In the genomic region with DNA sequence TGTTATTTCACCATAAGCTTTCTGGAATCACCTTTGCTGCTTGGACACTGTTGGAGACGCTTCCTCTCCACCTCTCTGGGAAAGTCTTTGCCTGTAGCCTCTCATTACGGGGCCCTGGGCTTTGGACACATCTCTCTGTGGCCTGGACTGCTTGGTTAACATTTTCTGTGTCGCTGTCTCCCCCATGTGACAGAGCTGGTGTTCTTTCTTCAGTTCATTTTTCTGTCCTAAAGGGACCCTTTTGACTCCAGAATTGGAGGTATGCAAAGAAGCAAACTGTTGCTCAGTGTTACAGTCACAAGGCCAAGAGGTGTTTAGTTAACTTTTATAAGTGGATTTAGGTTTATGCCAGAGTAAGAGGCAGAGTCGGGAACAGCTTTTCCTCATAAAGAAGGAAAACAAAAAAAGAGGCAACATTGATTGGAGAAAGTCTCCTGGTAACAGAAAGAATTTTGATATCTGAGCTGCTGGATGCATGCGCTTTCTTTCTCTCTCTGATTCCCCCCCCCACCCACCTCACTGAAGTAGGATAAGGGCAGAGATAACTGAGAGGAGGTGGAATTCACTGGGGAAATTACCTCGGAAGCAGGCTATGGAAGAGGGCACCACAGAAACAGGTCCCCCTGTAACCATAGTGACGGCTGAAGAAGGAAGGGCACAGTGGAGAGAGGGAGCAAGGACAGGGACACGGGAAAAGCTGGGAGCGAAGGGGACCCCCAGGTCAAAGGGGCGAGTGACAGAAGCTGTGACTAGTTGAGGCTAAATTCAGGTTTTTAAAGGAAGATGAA, we compare ENCODE assay signal across 9 cellular contexts. TPM values are rescaled to one million over a fixed set of nuclear protein-coding genes. Genes with fewer than 3 reads are reported as not detected.
A peak's percentile ranks its signal among the peaks of the same experiment; 100 is the strongest.
DNase-seq lines count a peak whose midpoint lies in the region; ATAC-seq and TF ChIP-seq lines count a peak whose summit lies in the region.
"Had no signal": no experiment of that assay in that cellular context is flagged by ENCODE, and none has a peak within 500 bp of the region (broad histone marks: within the 10 kb centered on the region; RNA-seq: fewer than 3 reads in every experiment).

No MANE protein-coding gene starts in this region.

- peak overlapping the region; percentile 9 for H2BK5ac ChIP-seq in mesenchymal stem cell (ENCODE audit: low read depth, low read length, poor library complexity, severe bottlenecking)

- TF ChIP-seq CTCF in AG10803 (conservative IDR thresholded peaks at IDR 0.05; ENCODE audit: low read length) = peak; percentile 25; the same call in 1 of the 2 replicates
- 0 out of 2 replicates have a peak, but pooled peaks have one; percentile 25 for TF ChIP-seq CTCF in HEK293 (tag by site-specific recombination; IDR thresholded peaks at IDR 0.05)
- no peak for TF ChIP-seq CTCF in thyroid gland (IDR thresholded peaks at IDR 0.05)

- H3K4me3 ChIP-seq in AG10803 (ENCODE audit: low read length) = no peak overlapping the region
- no peak overlapping the region for H3K4me3 ChIP-seq in HEK293 (ENCODE audit: low read depth, low read length)
- H3K4me3 ChIP-seq in adipocyte (ENCODE audit: low read length) = no peak overlapping the region
- H3K4me3 ChIP-seq in mesenchymal stem cell (ENCODE audit: insufficient read depth in 1 of 2, low read depth in 1 of 2, low read length in 2 of 2) = peak overlapping the region in 1 of 2 experiments; percentile 14
- no peak overlapping the region for H3K4me3 ChIP-seq in thyroid gland (replicated peaks in 1 of 3)

- H2AFZ ChIP-seq in mesenchymal stem cell (ENCODE audit: low read depth, low read length) = peak overlapping the region; percentile 58

- H3K27ac ChIP-seq in HEK293 (ENCODE audit: extremely low read depth, low read depth, low read length) (no peak overlapping the region), mesenchymal stem cell (ENCODE audit: low read length, poor library complexity, severe bottlenecking) (peak overlapping the region; percentile 13), thyroid gland (no peak overlapping the region)

- H3K9ac ChIP-seq in adipocyte (ENCODE audit: low read length) (peak overlapping the region; percentile 56), mesenchymal stem cell (ENCODE audit: low read length) (peak overlapping the region; percentile 22)

- peak overlapping the region; percentile 0 for H2BK120ac ChIP-seq in mesenchymal stem cell (ENCODE audit: low read depth, low read length)

- CTCF ChIA-PET in HEK293 (lab: Yijun Ruan, JAX) = interaction anchor here (0.5 to 6.9 kb wide), 56 partner anchors 9 to 505 kb away, joined by 3 to 179 read pairs (median 4); a partner anchor contains a TSS

- H3K4ac ChIP-seq in mesenchymal stem cell (ENCODE audit: low read depth in 1 of 2, low read length in 2 of 2) = peak overlapping the region; percentile 46 to 68

- peaks cover 2% of the 10 kb centered on the region; the same call in 1 of the 2 replicates for H3K4me1 ChIP-seq in HEK293 (ENCODE audit: control insufficient read depth, insufficient read depth, low read length)
- no peaks in the 10 kb centered on the region for H3K4me1 ChIP-seq in adipocyte (ENCODE audit: control insufficient read depth, insufficient read depth, low read length)
- H3K4me1 ChIP-seq in mesenchymal stem cell (ENCODE audit: control insufficient read depth, insufficient read depth, low read depth, low read length) = peaks cover 11% of the 10 kb centered on the region
- H3K4me1 ChIP-seq in thyroid gland = no peaks in the 10 kb centered on the region

- H3K14ac ChIP-seq in mesenchymal stem cell (ENCODE audit: low read length in 2 of 2) = no peak overlapping the region

- no peaks in the 10 kb centered on the region for H3K79me1 ChIP-seq in mesenchymal stem cell (replicated peaks; ENCODE audit: low read length, poor library complexity, severe bottlenecking)

- H3K18ac ChIP-seq in mesenchymal stem cell (ENCODE audit: low read depth in 1 of 2, low read length in 2 of 2) = peak overlapping the region in 1 of 2 experiments; percentile 78

- peak overlapping the region in 1 of 2 experiments; percentile 100 for H2BK12ac ChIP-seq in mesenchymal stem cell (ENCODE audit: low read length in 2 of 2)

- TF ChIP-seq POLR2A in thyroid gland (IDR thresholded peaks at IDR 0.05) (no peak), erythroblast (IDR thresholded peaks at IDR 0.05; ENCODE audit: low read length) (no peak)

- WGBS in mesenchymal stem cell = 41% methylated on average over 9 of the region's 10 CpGs
- 32 to 37% methylated on average over 10 of the region's 10 CpGs for WGBS in thyroid gland, 2 donors

- peak overlapping the region; percentile 30 for H4K8ac ChIP-seq in mesenchymal stem cell (ENCODE audit: low read length)

- no peaks in the 10 kb centered on the region for H3K9me3 ChIP-seq in HEK293 (ENCODE audit: control insufficient read depth, insufficient read depth, low read depth, low read length)
- H3K9me3 ChIP-seq in adipocyte (ENCODE audit: control insufficient read depth, low read length) = no peaks in the 10 kb centered on the region
- H3K9me3 ChIP-seq in mesenchymal stem cell (ENCODE audit: control insufficient read depth, low read length) = no peaks in the 10 kb centered on the region
- H3K9me3 ChIP-seq in thyroid gland = no peaks in the 10 kb centered on the region

- no peak overlapping the region for H3K23ac ChIP-seq in mesenchymal stem cell (ENCODE audit: low read length in 2 of 2)

- H2BK15ac ChIP-seq in mesenchymal stem cell (ENCODE audit: low read depth, poor library complexity, severe bottlenecking) = no peak overlapping the region

- H3K27me3 ChIP-seq in adipocyte (replicated peaks; ENCODE audit: control insufficient read depth, insufficient read depth, low read length) (peaks cover 14% of the 10 kb centered on the region), mesenchymal stem cell (ENCODE audit: control insufficient read depth in 1 of 2, insufficient read depth in 1 of 2, low read length in 2 of 2) (peaks cover 0 to 24% of the 10 kb centered on the region in 2 experiments), thyroid gland (no peaks in the 10 kb centered on the region)

- peak overlapping the region; percentile 86 for H2AK5ac ChIP-seq in mesenchymal stem cell (ENCODE audit: low read length, severe bottlenecking)

- intact Hi-C loops in thyroid gland (cut with DNase I) = no loop called here

- POLR2A ChIA-PET in HEK293 (lab: Yijun Ruan, JAX) = interaction anchor here (0.7 to 1.9 kb wide), 6 partner anchors 9 to 358 kb away, joined by 3 to 10 read pairs (median 4); a partner anchor contains a TSS

- H4K91ac ChIP-seq in mesenchymal stem cell (ENCODE audit: low read length) = no peak overlapping the region

- no peaks in the 10 kb centered on the region for H3K36me3 ChIP-seq in HEK293 (ENCODE audit: control insufficient read depth in 2 of 2, insufficient read depth in 1 of 2, low read length in 2 of 2)
- H3K36me3 ChIP-seq in adipocyte (ENCODE audit: control insufficient read depth, insufficient read depth, low read length, severe bottlenecking) = no peaks in the 10 kb centered on the region
- no peaks in the 10 kb centered on the region for H3K36me3 ChIP-seq in mesenchymal stem cell (ENCODE audit: control insufficient read depth in 1 of 2, insufficient read depth in 2 of 2, low read depth in 1 of 2, low read length in 2 of 2)
- H3K36me3 ChIP-seq in thyroid gland = no peaks in the 10 kb centered on the region

- H3K4me2 ChIP-seq in mesenchymal stem cell (ENCODE audit: low read length, poor library complexity, severe bottlenecking) = no peak overlapping the region

- no peak for ATAC-seq in HG02798 (IDR thresholded peaks at IDR 0.05; ENCODE audit: poor library complexity, unreplicated experiment)

- no peak for DNase-seq in AG10803 (ENCODE audit: low read depth)
- peak; percentile 67 for DNase-seq in adipocyte (ENCODE audit: low read depth)
- DNase-seq in mesenchymal stem cell = peak; percentile 59
- no peak for DNase-seq in thyroid gland
- no peak for DNase-seq in erythroblast (lab: John Stamatoyannopoulos, UW)
- no peak for DNase-seq in SKM-1 treated with dmso at 0.1 percent for 144 hours (lab: John Stamatoyannopoulos, UW; ENCODE audit: unreplicated experiment)

TF ChIP-seq in HEK293, 187 proteins besides CTCF, POLR2A, EP300 and RAD21:
- peak; percentile 74 for TF ChIP-seq ZNF654 (tag by site-specific recombination; IDR thresholded peaks at IDR 0.05; ENCODE audit: low read depth)
- TF ChIP-seq ZNF837 (tag by site-specific recombination; IDR thresholded peaks at IDR 0.05) = no peak
- peak; percentile 95 for TF ChIP-seq ZNF335 (tag by site-specific recombination; conservative IDR thresholded peaks at IDR 0.05)
- peak; percentile 65; the same call in 1 of the 2 replicates for TF ChIP-seq SCRT1 (tag by site-specific recombination; IDR thresholded peaks at IDR 0.05; ENCODE audit: borderline replicate concordance)
- TF ChIP-seq, protein P1, sequence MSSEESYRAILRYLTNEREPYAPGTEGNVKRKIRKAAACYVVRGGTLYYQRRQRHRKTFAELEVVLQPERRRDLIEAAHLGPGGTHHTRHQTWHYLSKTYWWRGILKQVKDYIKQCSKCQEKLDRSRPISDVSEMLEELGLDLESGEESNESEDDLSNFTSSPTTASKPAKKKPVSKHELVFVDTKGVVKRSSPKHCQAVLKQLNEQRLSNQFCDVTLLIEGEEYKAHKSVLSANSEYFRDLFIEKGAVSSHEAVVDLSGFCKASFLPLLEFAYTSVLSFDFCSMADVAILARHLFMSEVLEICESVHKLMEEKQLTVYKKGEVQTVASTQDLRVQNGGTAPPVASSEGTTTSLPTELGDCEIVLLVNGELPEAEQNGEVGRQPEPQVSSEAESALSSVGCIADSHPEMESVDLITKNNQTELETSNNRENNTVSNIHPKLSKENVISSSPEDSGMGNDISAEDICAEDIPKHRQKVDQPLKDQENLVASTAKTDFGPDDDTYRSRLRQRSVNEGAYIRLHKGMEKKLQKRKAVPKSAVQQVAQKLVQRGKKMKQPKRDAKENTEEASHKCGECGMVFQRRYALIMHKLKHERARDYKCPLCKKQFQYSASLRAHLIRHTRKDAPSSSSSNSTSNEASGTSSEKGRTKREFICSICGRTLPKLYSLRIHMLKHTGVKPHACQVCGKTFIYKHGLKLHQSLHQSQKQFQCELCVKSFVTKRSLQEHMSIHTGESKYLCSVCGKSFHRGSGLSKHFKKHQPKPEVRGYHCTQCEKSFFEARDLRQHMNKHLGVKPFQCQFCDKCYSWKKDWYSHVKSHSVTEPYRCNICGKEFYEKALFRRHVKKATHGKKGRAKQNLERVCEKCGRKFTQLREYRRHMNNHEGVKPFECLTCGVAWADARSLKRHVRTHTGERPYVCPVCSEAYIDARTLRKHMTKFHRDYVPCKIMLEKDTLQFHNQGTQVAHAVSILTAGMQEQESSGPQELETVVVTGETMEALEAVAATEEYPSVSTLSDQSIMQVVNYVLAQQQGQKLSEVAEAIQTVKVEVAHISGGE (tag by site-specific recombination; conservative IDR thresholded peaks at IDR 0.05; ENCODE audit: low read depth) = peak; percentile 86
- TF ChIP-seq SCRT2 (tag by site-specific recombination; IDR thresholded peaks at IDR 0.05) = peak; percentile 89
- TF ChIP-seq ZSCAN16 (tag by site-specific recombination; IDR thresholded peaks at IDR 0.05) = peak; percentile 74; the same call in 1 of the 2 replicates
- TF ChIP-seq ZNF391 (tag by site-specific recombination; IDR thresholded peaks at IDR 0.05; ENCODE audit: borderline replicate concordance, low read depth) = no peak

RNA-seq across cellular contexts. Expression of a gene that starts 57.8 kb away (rescaled TPM):
- 9.7 TPM for polyA plus RNA-seq in mesenchymal stem cell (2013, experiment 1 of 2)
- polyA plus RNA-seq in mesenchymal stem cell (2013, experiment 2 of 2) = 11.1 TPM
- total RNA-seq in thyroid gland = not detected
- total RNA-seq: progenitor cell of endocrine pancreas had no signal

Comparison
In these comparisons a context has a peak if more than half of its experiments do, and no peak if none do; other contexts are left out.
1. DNase-seq: peak in adipocyte (single experiment) and mesenchymal stem cell (single experiment); none in AG10803 (single experiment), thyroid gland (0 of 2), erythroblast (0 of 2) and SKM-1 treated with dmso at 0.1 percent for 144 hours (single experiment).
2. CTCF ChIP-seq: peak in AG10803 (single experiment) and HEK293 (single experiment); none in thyroid gland (0 of 6).